1 cellular context compared by ENCODE assay signal in the genomic region with DNA sequence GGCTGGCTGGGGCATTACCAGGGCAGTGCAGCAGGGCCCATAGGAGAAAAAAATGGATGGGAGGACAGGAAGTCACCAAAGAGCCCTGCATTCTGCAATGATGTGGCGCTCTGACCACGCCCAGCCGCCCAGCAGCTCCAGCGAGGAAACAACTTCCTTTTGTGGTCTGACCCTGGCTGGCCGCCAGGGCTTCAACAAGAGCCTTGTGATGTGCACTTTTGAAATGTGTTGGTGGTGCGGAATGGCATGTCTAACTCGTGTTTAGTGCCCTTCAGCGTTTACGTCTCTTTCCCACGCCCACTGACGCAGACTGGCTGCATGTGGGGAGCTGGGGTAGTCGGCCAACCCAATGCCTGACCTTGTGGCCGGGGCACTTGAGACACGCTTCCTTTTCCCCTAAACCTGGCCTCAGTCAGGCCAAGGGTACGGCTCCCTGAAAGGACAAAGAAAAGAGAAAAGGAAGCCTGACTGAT.
A peak's percentile ranks its signal among the peaks of the same experiment; 100 is the strongest.
TF ChIP-seq lines count a peak whose summit lies in the region.

No MANE protein-coding gene starts in this region.

TF ChIP-seq in HepG2, 621 proteins besides CTCF, POLR2A, EP300 and RAD21 (continued from another document and continues in another):
- TF ChIP-seq, protein P1, sequence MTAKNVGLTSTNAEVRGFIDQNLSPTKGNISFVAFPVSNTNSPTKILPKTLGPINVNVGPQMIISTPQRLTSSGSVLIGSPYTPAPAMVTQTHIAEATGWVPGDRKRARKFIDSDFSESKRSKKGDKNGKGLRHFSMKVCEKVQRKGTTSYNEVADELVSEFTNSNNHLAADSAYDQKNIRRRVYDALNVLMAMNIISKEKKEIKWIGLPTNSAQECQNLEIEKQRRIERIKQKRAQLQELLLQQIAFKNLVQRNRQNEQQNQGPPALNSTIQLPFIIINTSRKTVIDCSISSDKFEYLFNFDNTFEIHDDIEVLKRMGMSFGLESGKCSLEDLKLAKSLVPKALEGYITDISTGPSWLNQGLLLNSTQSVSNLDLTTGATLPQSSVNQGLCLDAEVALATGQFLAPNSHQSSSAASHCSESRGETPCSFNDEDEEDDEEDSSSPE (CRISPR knock-in tag; IDR thresholded peaks at IDR 0.05): peak; percentile 34; the same call in 1 of the 2 replicates
- TF ChIP-seq ZNF614 (CRISPR knock-in tag; IDR thresholded peaks at IDR 0.05; ENCODE audit: borderline replicate concordance): peak; percentile 83
- TF ChIP-seq, protein P2, sequence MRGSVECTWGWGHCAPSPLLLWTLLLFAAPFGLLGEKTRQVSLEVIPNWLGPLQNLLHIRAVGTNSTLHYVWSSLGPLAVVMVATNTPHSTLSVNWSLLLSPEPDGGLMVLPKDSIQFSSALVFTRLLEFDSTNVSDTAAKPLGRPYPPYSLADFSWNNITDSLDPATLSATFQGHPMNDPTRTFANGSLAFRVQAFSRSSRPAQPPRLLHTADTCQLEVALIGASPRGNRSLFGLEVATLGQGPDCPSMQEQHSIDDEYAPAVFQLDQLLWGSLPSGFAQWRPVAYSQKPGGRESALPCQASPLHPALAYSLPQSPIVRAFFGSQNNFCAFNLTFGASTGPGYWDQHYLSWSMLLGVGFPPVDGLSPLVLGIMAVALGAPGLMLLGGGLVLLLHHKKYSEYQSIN (CRISPR knock-in tag; IDR thresholded peaks at IDR 0.05; ENCODE audit: borderline replicate concordance): no peak
- TF ChIP-seq ZNF788 (CRISPR knock-in tag; IDR thresholded peaks at IDR 0.05; ENCODE audit: borderline replicate concordance): 0 out of 2 replicates have a peak, but pooled peaks have one; percentile 35
- TF ChIP-seq HOXA3 (CRISPR knock-in tag; IDR thresholded peaks at IDR 0.05): peak; percentile 31; the same call in 1 of the 2 replicates
- TF ChIP-seq HCFC1 (IDR thresholded peaks at IDR 0.05; ENCODE audit: low read depth, low read length): no peak
- TF ChIP-seq JUN (CRISPR knock-in tag; IDR thresholded peaks at IDR 0.05): 0 out of 2 replicates have a peak, but pooled peaks have one; percentile 36
- TF ChIP-seq FOXA3 (CRISPR knock-in tag; IDR thresholded peaks at IDR 0.05): no peak; the same call in 1 of the 2 replicates
- TF ChIP-seq, protein P3, sequence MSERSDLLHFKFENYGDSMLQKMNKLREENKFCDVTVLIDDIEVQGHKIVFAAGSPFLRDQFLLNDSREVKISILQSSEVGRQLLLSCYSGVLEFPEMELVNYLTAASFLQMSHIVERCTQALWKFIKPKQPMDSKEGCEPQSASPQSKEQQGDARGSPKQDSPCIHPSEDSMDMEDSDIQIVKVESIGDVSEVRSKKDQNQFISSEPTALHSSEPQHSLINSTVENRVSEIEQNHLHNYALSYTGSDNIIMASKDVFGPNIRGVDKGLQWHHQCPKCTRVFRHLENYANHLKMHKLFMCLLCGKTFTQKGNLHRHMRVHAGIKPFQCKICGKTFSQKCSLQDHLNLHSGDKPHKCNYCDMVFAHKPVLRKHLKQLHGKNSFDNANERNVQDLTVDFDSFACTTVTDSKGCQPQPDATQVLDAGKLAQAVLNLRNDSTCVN (CRISPR knock-in tag; IDR thresholded peaks at IDR 0.05; ENCODE audit: borderline replicate concordance): peak; percentile 60
- TF ChIP-seq, protein P4, sequence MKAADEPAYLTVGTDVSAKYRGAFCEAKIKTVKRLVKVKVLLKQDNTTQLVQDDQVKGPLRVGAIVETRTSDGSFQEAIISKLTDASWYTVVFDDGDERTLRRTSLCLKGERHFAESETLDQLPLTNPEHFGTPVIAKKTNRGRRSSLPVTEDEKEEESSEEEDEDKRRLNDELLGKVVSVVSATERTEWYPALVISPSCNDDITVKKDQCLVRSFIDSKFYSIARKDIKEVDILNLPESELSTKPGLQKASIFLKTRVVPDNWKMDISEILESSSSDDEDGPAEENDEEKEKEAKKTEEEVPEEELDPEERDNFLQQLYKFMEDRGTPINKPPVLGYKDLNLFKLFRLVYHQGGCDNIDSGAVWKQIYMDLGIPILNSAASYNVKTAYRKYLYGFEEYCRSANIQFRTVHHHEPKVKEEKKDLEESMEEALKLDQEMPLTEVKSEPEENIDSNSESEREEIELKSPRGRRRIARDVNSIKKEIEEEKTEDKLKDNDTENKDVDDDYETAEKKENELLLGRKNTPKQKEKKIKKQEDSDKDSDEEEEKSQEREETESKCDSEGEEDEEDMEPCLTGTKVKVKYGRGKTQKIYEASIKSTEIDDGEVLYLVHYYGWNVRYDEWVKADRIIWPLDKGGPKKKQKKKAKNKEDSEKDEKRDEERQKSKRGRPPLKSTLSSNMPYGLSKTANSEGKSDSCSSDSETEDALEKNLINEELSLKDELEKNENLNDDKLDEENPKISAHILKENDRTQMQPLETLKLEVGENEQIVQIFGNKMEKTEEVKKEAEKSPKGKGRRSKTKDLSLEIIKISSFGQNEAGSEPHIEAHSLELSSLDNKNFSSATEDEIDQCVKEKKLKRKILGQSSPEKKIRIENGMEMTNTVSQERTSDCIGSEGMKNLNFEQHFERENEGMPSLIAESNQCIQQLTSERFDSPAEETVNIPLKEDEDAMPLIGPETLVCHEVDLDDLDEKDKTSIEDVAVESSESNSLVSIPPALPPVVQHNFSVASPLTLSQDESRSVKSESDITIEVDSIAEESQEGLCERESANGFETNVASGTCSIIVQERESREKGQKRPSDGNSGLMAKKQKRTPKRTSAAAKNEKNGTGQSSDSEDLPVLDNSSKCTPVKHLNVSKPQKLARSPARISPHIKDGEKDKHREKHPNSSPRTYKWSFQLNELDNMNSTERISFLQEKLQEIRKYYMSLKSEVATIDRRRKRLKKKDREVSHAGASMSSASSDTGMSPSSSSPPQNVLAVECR (CRISPR knock-in tag; IDR thresholded peaks at IDR 0.05; ENCODE audit: borderline replicate concordance): peak; percentile 29; the same call in 1 of the 2 replicates
- TF ChIP-seq, protein P5, sequence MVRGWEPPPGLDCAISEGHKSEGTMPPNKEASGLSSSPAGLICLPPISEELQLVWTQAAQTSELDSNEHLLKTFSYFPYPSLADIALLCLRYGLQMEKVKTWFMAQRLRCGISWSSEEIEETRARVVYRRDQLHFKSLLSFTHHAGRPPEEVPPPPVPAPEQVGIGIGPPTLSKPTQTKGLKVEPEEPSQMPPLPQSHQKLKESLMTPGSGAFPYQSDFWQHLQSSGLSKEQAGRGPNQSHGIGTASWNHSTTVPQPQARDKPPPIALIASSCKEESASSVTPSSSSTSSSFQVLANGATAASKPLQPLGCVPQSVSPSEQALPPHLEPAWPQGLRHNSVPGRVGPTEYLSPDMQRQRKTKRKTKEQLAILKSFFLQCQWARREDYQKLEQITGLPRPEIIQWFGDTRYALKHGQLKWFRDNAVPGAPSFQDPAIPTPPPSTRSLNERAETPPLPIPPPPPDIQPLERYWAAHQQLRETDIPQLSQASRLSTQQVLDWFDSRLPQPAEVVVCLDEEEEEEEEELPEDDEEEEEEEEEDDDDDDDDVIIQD (CRISPR knock-in tag; IDR thresholded peaks at IDR 0.05; ENCODE audit: low read depth): peak; percentile 50; the same call in 1 of the 2 replicates
- TF ChIP-seq, protein P6, sequence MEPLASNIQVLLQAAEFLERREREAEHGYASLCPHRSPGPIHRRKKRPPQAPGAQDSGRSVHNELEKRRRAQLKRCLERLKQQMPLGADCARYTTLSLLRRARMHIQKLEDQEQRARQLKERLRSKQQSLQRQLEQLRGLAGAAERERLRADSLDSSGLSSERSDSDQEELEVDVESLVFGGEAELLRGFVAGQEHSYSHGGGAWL (CRISPR knock-in tag; IDR thresholded peaks at IDR 0.05): peak; percentile 48; the same call in 1 of the 2 replicates
- no peak for TF ChIP-seq TARDBP (CRISPR knock-in tag; IDR thresholded peaks at IDR 0.05)
- no peak for TF ChIP-seq RFX3 (CRISPR knock-in tag; IDR thresholded peaks at IDR 0.05)
- TF ChIP-seq, protein P7, sequence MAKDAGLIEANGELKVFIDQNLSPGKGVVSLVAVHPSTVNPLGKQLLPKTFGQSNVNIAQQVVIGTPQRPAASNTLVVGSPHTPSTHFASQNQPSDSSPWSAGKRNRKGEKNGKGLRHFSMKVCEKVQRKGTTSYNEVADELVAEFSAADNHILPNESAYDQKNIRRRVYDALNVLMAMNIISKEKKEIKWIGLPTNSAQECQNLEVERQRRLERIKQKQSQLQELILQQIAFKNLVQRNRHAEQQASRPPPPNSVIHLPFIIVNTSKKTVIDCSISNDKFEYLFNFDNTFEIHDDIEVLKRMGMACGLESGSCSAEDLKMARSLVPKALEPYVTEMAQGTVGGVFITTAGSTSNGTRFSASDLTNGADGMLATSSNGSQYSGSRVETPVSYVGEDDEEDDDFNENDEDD (CRISPR knock-in tag; IDR thresholded peaks at IDR 0.05; ENCODE audit: borderline replicate concordance): peak; percentile 74; the same call in 1 of the 2 replicates
- TF ChIP-seq, protein P8, sequence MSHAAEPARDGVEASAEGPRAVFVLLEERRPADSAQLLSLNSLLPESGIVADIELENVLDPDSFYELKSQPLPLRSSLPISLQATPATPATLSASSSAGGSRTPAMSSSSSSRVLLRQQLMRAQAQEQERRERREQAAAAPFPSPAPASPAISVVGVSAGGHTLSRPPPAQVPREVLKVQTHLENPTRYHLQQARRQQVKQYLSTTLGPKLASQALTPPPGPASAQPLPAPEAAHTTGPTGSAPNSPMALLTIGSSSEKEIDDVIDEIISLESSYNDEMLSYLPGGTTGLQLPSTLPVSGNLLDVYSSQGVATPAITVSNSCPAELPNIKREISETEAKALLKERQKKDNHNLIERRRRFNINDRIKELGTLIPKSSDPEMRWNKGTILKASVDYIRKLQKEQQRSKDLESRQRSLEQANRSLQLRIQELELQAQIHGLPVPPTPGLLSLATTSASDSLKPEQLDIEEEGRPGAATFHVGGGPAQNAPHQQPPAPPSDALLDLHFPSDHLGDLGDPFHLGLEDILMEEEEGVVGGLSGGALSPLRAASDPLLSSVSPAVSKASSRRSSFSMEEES (CRISPR knock-in tag; IDR thresholded peaks at IDR 0.05): peak; percentile 91
- TF ChIP-seq, protein P9, sequence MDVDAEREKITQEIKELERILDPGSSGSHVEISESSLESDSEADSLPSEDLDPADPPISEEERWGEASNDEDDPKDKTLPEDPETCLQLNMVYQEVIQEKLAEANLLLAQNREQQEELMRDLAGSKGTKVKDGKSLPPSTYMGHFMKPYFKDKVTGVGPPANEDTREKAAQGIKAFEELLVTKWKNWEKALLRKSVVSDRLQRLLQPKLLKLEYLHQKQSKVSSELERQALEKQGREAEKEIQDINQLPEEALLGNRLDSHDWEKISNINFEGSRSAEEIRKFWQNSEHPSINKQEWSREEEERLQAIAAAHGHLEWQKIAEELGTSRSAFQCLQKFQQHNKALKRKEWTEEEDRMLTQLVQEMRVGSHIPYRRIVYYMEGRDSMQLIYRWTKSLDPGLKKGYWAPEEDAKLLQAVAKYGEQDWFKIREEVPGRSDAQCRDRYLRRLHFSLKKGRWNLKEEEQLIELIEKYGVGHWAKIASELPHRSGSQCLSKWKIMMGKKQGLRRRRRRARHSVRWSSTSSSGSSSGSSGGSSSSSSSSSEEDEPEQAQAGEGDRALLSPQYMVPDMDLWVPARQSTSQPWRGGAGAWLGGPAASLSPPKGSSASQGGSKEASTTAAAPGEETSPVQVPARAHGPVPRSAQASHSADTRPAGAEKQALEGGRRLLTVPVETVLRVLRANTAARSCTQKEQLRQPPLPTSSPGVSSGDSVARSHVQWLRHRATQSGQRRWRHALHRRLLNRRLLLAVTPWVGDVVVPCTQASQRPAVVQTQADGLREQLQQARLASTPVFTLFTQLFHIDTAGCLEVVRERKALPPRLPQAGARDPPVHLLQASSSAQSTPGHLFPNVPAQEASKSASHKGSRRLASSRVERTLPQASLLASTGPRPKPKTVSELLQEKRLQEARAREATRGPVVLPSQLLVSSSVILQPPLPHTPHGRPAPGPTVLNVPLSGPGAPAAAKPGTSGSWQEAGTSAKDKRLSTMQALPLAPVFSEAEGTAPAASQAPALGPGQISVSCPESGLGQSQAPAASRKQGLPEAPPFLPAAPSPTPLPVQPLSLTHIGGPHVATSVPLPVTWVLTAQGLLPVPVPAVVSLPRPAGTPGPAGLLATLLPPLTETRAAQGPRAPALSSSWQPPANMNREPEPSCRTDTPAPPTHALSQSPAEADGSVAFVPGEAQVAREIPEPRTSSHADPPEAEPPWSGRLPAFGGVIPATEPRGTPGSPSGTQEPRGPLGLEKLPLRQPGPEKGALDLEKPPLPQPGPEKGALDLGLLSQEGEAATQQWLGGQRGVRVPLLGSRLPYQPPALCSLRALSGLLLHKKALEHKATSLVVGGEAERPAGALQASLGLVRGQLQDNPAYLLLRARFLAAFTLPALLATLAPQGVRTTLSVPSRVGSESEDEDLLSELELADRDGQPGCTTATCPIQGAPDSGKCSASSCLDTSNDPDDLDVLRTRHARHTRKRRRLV (CRISPR knock-in tag; IDR thresholded peaks at IDR 0.05): peak; percentile 64; the same call in 1 of the 2 replicates
- TF ChIP-seq, protein P10, sequence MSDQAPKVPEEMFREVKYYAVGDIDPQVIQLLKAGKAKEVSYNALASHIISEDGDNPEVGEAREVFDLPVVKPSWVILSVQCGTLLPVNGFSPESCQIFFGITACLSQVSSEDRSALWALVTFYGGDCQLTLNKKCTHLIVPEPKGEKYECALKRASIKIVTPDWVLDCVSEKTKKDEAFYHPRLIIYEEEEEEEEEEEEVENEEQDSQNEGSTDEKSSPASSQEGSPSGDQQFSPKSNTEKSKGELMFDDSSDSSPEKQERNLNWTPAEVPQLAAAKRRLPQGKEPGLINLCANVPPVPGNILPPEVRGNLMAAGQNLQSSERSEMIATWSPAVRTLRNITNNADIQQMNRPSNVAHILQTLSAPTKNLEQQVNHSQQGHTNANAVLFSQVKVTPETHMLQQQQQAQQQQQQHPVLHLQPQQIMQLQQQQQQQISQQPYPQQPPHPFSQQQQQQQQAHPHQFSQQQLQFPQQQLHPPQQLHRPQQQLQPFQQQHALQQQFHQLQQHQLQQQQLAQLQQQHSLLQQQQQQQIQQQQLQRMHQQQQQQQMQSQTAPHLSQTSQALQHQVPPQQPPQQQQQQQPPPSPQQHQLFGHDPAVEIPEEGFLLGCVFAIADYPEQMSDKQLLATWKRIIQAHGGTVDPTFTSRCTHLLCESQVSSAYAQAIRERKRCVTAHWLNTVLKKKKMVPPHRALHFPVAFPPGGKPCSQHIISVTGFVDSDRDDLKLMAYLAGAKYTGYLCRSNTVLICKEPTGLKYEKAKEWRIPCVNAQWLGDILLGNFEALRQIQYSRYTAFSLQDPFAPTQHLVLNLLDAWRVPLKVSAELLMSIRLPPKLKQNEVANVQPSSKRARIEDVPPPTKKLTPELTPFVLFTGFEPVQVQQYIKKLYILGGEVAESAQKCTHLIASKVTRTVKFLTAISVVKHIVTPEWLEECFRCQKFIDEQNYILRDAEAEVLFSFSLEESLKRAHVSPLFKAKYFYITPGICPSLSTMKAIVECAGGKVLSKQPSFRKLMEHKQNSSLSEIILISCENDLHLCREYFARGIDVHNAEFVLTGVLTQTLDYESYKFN (CRISPR knock-in tag; conservative IDR thresholded peaks at IDR 0.05): 0 out of 2 replicates have a peak, but pooled peaks have one; percentile 19
- TF ChIP-seq KDM4B (CRISPR knock-in tag; IDR thresholded peaks at IDR 0.05): peak; percentile 53; the same call in 1 of the 2 replicates
